Comparison of ENCODE assay signal across 8 cellular contexts in genomic region chr2:197813093-197813787, GRCh38. TPM values are rescaled to one million over a fixed set of nuclear protein-coding genes. Genes with fewer than 3 reads are reported as not detected.
DNase-seq lines count a peak whose midpoint lies in the region; ATAC-seq and TF ChIP-seq lines count a peak whose summit lies in the region.

No MANE protein-coding gene starts in this region.

- no peak overlapping the region for H3K4me3 Mint-ChIP-seq in endothelial cell (ENCODE audit: unreplicated experiment)
- no peak overlapping the region for H3K4me3 Mint-ChIP-seq in progenitor cell of endocrine pancreas (ENCODE audit: low read depth)

- H3K27me3 Mint-ChIP-seq in endothelial cell (ENCODE audit: unreplicated experiment) = no peaks in the 10 kb centered on the region
- no peaks in the 10 kb centered on the region for H3K27me3 Mint-ChIP-seq in progenitor cell of endocrine pancreas

- no peak overlapping the region for H3K27ac Mint-ChIP-seq in endothelial cell (ENCODE audit: unreplicated experiment)
- H3K27ac Mint-ChIP-seq in progenitor cell of endocrine pancreas = no peak overlapping the region

- H3K4me1 Mint-ChIP-seq in endothelial cell (ENCODE audit: unreplicated experiment) (peaks cover 19% of the 10 kb centered on the region), progenitor cell of endocrine pancreas (ENCODE audit: low read depth) (peaks cover 26% of the 10 kb centered on the region)

- intact Hi-C loops in posterior cingulate gyrus (cut with DNase I) = no loop called here

- H3K36me3 Mint-ChIP-seq in endothelial cell (ENCODE audit: low read depth, unreplicated experiment) (no peaks in the 10 kb centered on the region), progenitor cell of endocrine pancreas (ENCODE audit: insufficient read depth) (peaks cover 17% of the 10 kb centered on the region)

- DNase-seq in NCI-H748 treated with DMSO at 0.1 percent for 48 hours (lab: John Stamatoyannopoulos, UW) = peak; percentile 17
- DNase-seq in endothelial cell (ENCODE audit: low spot score) = no peak
- DNase-seq in progenitor cell of endocrine pancreas (ENCODE audit: low spot score, unreplicated experiment) = no peak
- DNase-seq in cerebellar nuclear complex (lab: John Stamatoyannopoulos, UW) = no peak
- no peak for DNase-seq in posterior cingulate gyrus

- no peaks in the 10 kb centered on the region for H3K9me3 Mint-ChIP-seq in endothelial cell (ENCODE audit: unreplicated experiment)
- peaks cover 8% of the 10 kb centered on the region for H3K9me3 Mint-ChIP-seq in progenitor cell of endocrine pancreas (ENCODE audit: low read depth)

- ATAC-seq in GM19395 (IDR thresholded peaks at IDR 0.05; ENCODE audit: unreplicated experiment) = peak; percentile 52
- ATAC-seq in HG03108 (IDR thresholded peaks at IDR 0.05; ENCODE audit: unreplicated experiment) = no peak

- TF ChIP-seq CTCF in C4-2B (conservative IDR thresholded peaks at IDR 0.05) = peak; percentile 76
- peak; percentile 71 for TF ChIP-seq CTCF in endothelial cell (IDR thresholded peaks at IDR 0.05; ENCODE audit: unreplicated experiment)
- peak; percentile 63 for TF ChIP-seq CTCF in progenitor cell of endocrine pancreas (IDR thresholded peaks at IDR 0.05; ENCODE audit: unreplicated experiment)

- H3K27ac ChIP-seq in C4-2B = no peak overlapping the region

RNA-seq across cellular contexts. Expression of gene PLCL1, which starts 8.8 kb away (rescaled TPM):
- total RNA-seq in endothelial cell (ENCODE audit: unreplicated experiment) (13.6 TPM), progenitor cell of endocrine pancreas (41.1 and 48.3 TPM in 2 replicates)

RNA-seq across cellular contexts. Expression of gene BOLL, which starts 28.1 kb away (rescaled TPM):
- total RNA-seq in endothelial cell (ENCODE audit: unreplicated experiment) (not detected), progenitor cell of endocrine pancreas (0.22 and 0.51 TPM in 2 replicates)
